In the genomic region with DNA sequence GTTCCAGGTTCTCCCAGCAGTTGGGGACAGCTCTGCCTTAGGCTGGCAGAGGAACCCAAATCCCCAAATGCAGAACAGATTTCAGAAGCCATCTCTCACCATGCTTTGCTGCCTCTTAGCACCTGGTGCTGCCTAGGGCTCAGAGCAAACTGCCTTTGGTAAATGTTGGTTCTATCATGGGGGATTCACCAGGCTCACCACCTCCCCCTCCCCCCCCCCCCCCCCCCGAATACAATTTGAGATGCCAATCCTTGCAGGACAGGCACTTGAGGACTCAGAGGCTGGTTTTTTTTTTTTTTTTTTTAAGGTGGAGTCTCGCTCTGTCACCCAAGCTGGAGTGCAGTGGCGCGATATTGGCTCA, we compare ENCODE assay signal across 1 cellular context.
TF ChIP-seq lines count a peak whose summit lies in the region.

No MANE protein-coding gene starts in this region.

TF ChIP-seq in HCT116, 20 proteins besides CTCF, POLR2A, EP300 and RAD21 (continued from another document):
- TF ChIP-seq, protein P1, sequence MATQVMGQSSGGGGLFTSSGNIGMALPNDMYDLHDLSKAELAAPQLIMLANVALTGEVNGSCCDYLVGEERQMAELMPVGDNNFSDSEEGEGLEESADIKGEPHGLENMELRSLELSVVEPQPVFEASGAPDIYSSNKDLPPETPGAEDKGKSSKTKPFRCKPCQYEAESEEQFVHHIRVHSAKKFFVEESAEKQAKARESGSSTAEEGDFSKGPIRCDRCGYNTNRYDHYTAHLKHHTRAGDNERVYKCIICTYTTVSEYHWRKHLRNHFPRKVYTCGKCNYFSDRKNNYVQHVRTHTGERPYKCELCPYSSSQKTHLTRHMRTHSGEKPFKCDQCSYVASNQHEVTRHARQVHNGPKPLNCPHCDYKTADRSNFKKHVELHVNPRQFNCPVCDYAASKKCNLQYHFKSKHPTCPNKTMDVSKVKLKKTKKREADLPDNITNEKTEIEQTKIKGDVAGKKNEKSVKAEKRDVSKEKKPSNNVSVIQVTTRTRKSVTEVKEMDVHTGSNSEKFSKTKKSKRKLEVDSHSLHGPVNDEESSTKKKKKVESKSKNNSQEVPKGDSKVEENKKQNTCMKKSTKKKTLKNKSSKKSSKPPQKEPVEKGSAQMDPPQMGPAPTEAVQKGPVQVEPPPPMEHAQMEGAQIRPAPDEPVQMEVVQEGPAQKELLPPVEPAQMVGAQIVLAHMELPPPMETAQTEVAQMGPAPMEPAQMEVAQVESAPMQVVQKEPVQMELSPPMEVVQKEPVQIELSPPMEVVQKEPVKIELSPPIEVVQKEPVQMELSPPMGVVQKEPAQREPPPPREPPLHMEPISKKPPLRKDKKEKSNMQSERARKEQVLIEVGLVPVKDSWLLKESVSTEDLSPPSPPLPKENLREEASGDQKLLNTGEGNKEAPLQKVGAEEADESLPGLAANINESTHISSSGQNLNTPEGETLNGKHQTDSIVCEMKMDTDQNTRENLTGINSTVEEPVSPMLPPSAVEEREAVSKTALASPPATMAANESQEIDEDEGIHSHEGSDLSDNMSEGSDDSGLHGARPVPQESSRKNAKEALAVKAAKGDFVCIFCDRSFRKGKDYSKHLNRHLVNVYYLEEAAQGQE (IDR thresholded peaks at IDR 0.05; ENCODE audit: low read depth): no peak
- TF ChIP-seq TCF7L2 (IDR thresholded peaks at IDR 0.05; ENCODE audit: borderline replicate concordance, extremely low read depth, insufficient read depth, insufficient read length): no peak
